In genomic region chr3:56894912-56895431, GRCh38 we compare ENCODE assay signal across 10 cellular contexts.
DNase-seq lines count a peak whose midpoint lies in the region; ATAC-seq, FAIRE-seq and TF ChIP-seq lines count a peak whose summit lies in the region.
"Had no signal": no experiment of that assay in that cellular context is flagged by ENCODE, and none has a peak within 500 bp of the region (broad histone marks: within the 10 kb centered on the region; RNA-seq: fewer than 3 reads in every experiment).

No MANE protein-coding gene starts in this region.

- H3K4me1 ChIP-seq in body of pancreas: no peaks in the 10 kb centered on the region

- FAIRE-seq in GM12892 (lab: Jason Lieb, UNC): peak; percentile 86

- H3K4me3 ChIP-seq in body of pancreas: no peak overlapping the region
- H3K4me3 ChIP-seq: heart left ventricle had no signal

- H3K27ac ChIP-seq in body of pancreas: no peak overlapping the region
- H3K27ac ChIP-seq: KMS-11 had no signal

- no peaks in the 10 kb centered on the region for H3K27me3 Mint-ChIP-seq in activated naive CD8-positive, alpha-beta T cell treated with anti-CD3 and anti-CD28 coated beads, Interleukin-2, amount 50 U/mL, for 24 hours

- intact Hi-C loops in body of pancreas (cut with DNase I): no loop called here

- no peaks in the 10 kb centered on the region for H3K36me3 ChIP-seq in body of pancreas (replicated peaks in 1 of 2; ENCODE audit: insufficient read depth in 1 of 2, low read depth in 2 of 2)
- H3K36me3 ChIP-seq: heart left ventricle had no signal

- H3K9me3 ChIP-seq in body of pancreas: no peaks in the 10 kb centered on the region
- H3K9me3 ChIP-seq: heart left ventricle had no signal

- H3K27me3 ChIP-seq in body of pancreas: no peaks in the 10 kb centered on the region
- H3K27me3 ChIP-seq: heart left ventricle had no signal

- TF ChIP-seq POLR2A in GM12892 (IDR thresholded peaks at IDR 0.05; ENCODE audit: low read depth, low read length): no peak
- TF ChIP-seq POLR2A in body of pancreas (IDR thresholded peaks at IDR 0.05): no peak

- peaks cover 71% of the 10 kb centered on the region for H3K4me1 Mint-ChIP-seq in activated naive CD8-positive, alpha-beta T cell treated with anti-CD3 and anti-CD28 coated beads, Interleukin-2, amount 50 U/mL, for 24 hours

- WGBS in body of pancreas, 2 donors: 81 to 91% methylated on average over 10 of the region's 10 CpGs

- H3K9me3 Mint-ChIP-seq in activated naive CD8-positive, alpha-beta T cell treated with anti-CD3 and anti-CD28 coated beads, Interleukin-2, amount 50 U/mL, for 24 hours: no peaks in the 10 kb centered on the region

- DNase-seq in GM12892 (ENCODE audit: insufficient read length): no peak
- no peak for DNase-seq in activated naive CD8-positive, alpha-beta T cell treated with anti-CD3 and anti-CD28 coated beads, Interleukin-2, amount 50 U/mL, for 24 hours
- DNase-seq in myocyte (ENCODE audit: low read depth): peak; percentile 84
- DNase-seq in body of pancreas: no peak
- DNase-seq in effector CD8-positive, alpha-beta T cell (lab: John Stamatoyannopoulos, UW): no peak
- no peak for DNase-seq in T-helper 9 cell
- DNase-seq: heart left ventricle had no signal

- peak overlapping the region; percentile 62 for H3K27ac Mint-ChIP-seq in activated naive CD8-positive, alpha-beta T cell treated with anti-CD3 and anti-CD28 coated beads, Interleukin-2, amount 50 U/mL, for 24 hours

- H3K4me3 Mint-ChIP-seq in activated naive CD8-positive, alpha-beta T cell treated with anti-CD3 and anti-CD28 coated beads, Interleukin-2, amount 50 U/mL, for 24 hours: peak overlapping the region; percentile 53

- peak; percentile 79 for ATAC-seq in HG02610 (IDR thresholded peaks at IDR 0.05; ENCODE audit: unreplicated experiment)
- ATAC-seq in activated naive CD8-positive, alpha-beta T cell treated with anti-CD3 and anti-CD28 coated beads, Interleukin-2, amount 50 U/mL, for 24 hours: peak; percentile 97
- ATAC-seq in body of pancreas: no peak
- no peak for ATAC-seq in GM21526 (IDR thresholded peaks at IDR 0.05; ENCODE audit: low FRiP score, unreplicated experiment)

- peaks cover 13% of the 10 kb centered on the region for H3K36me3 Mint-ChIP-seq in activated naive CD8-positive, alpha-beta T cell treated with anti-CD3 and anti-CD28 coated beads, Interleukin-2, amount 50 U/mL, for 24 hours (ENCODE audit: low read depth)

- no peak for TF ChIP-seq CTCF in body of pancreas (IDR thresholded peaks at IDR 0.05)

Comparison
In these comparisons a context has a peak if more than half of its experiments do, and no peak if none do; other contexts are left out.
1. ATAC-seq: peak in HG02610 (single experiment) and activated naive CD8-positive, alpha-beta T cell treated with anti-CD3 and anti-CD28 coated beads, Interleukin-2, amount 50 U/mL, for 24 hours (single experiment); none in body of pancreas (single experiment) and GM21526 (single experiment).